In genomic region chr14:39228044-39228443, GRCh38 we compare ENCODE assay signal across 30 cellular contexts. TPM values are rescaled to one million over a fixed set of nuclear protein-coding genes. Genes with fewer than 3 reads are reported as not detected.
DNase-seq lines count a peak whose midpoint lies in the region; ATAC-seq, FAIRE-seq and TF ChIP-seq lines count a peak whose summit lies in the region.
"Had no signal": no experiment of that assay in that cellular context is flagged by ENCODE, and none has a peak within 500 bp of the region (broad histone marks: within the 10 kb centered on the region; RNA-seq: fewer than 3 reads in every experiment).

No MANE protein-coding gene starts in this region.

- WGBS in K562 (ENCODE audit: insufficient coverage, low coverage, missing lambda C conversion rate) = 13% methylated on average over 3 of the region's 3 CpGs

- H3K9me3 ChIP-seq in T-helper 17 cell (ENCODE audit: control insufficient read depth, low read length, poor library complexity, severe bottlenecking) (no peaks in the 10 kb centered on the region), K562 (replicated peaks; ENCODE audit: control insufficient read depth, insufficient read depth, low read depth, low read length) (no peaks in the 10 kb centered on the region)
- H3K9me3 ChIP-seq: colonic mucosa, esophagus squamous epithelium, left ventricle myocardium inferior, ovary, SK-N-SH, thoracic aorta, uterus had no signal

- H3K4me3 Mint-ChIP-seq in activated naive CD4-positive, alpha-beta T cell treated with anti-CD3 and anti-CD28 coated beads, Interleukin-2, amount 10 ng/mL, durations not matched to agents 7 days and 5 days = no peak overlapping the region
- no peak overlapping the region for H3K4me3 Mint-ChIP-seq in T-helper 17 cell
- H3K4me3 Mint-ChIP-seq in stimulated activated effector memory CD8-positive, alpha-beta T cell treated with anti-CD3 and anti-CD28 coated beads, Interleukin-12 subunit alpha, Interleukin-12 subunit beta, amount 100 ng/mL, for 72 hours = peak overlapping the region; percentile 68
- H3K4me3 Mint-ChIP-seq: HFFc6; naive B cell; stimulated activated memory B cell treated with anti-CD40 and anti-IgM and Interleukin-4, amounts not matched to agents 10 μg/mL and 1 μg/mL and 100 μg/mL, for 72 hours had no signal

- H4K20me1 ChIP-seq in K562 (replicated peaks; ENCODE audit: control insufficient read depth, insufficient read depth, low read length) = no peaks in the 10 kb centered on the region

- no peak for TF ChIP-seq EP300 in K562 (IDR thresholded peaks at IDR 0.05; ENCODE audit: low read length)

- TF ChIP-seq CTCF in K562 (IDR thresholded peaks at IDR 0.05 in 2 of 3, conservative IDR thresholded peaks at IDR 0.05 in 1 of 3; ENCODE audit: insufficient read depth in 2 of 3, low read depth in 1 of 3, low read length in 3 of 3) = no peak

- ATAC-seq in T-helper 17 cell (no peak), K562 (no peak), GM19035 (IDR thresholded peaks at IDR 0.05; ENCODE audit: unreplicated experiment) (no peak)
- no peak for ATAC-seq in stimulated activated effector memory CD8-positive, alpha-beta T cell treated with anti-CD3 and anti-CD28 coated beads, Interleukin-12 subunit alpha, Interleukin-12 subunit beta, amount 100 ng/mL, for 72 hours
- ATAC-seq: stimulated activated memory B cell treated with anti-CD40 and anti-IgM and Interleukin-4, amounts not matched to agents 10 μg/mL and 1 μg/mL and 100 μg/mL, for 72 hours had no signal

- no peaks in the 10 kb centered on the region for H3K79me2 ChIP-seq in K562 (ENCODE audit: control insufficient read depth, insufficient read depth, low read length)

- no peaks in the 10 kb centered on the region for H3K27me3 ChIP-seq in K562 (ENCODE audit: control insufficient read depth in 2 of 2, insufficient read depth in 2 of 2, low read length in 2 of 2)
- H3K27me3 ChIP-seq: colonic mucosa, esophagus squamous epithelium, ovary, uterus had no signal

- no TSS peak for BruUV-seq in K562 (replicated peaks; lab: Mats Ljungman, UMichigan)

- peaks cover 46% of the 10 kb centered on the region for H3K4me1 Mint-ChIP-seq in activated naive CD4-positive, alpha-beta T cell treated with anti-CD3 and anti-CD28 coated beads, Interleukin-2, amount 10 ng/mL, durations not matched to agents 7 days and 5 days
- H3K4me1 Mint-ChIP-seq in T-helper 17 cell = peaks cover 15% of the 10 kb centered on the region
- H3K4me1 Mint-ChIP-seq in stimulated activated effector memory CD8-positive, alpha-beta T cell treated with anti-CD3 and anti-CD28 coated beads, Interleukin-12 subunit alpha, Interleukin-12 subunit beta, amount 100 ng/mL, for 72 hours = peaks cover 40% of the 10 kb centered on the region

- H3K36me3 ChIP-seq in K562 (ENCODE audit: control insufficient read depth, insufficient read depth, low read length) = no peaks in the 10 kb centered on the region
- H3K36me3 ChIP-seq: colonic mucosa, esophagus squamous epithelium, left ventricle myocardium inferior, ovary, thoracic aorta, uterus had no signal

- no peaks in the 10 kb centered on the region for H3K9me3 Mint-ChIP-seq in activated naive CD4-positive, alpha-beta T cell treated with anti-CD3 and anti-CD28 coated beads, Interleukin-2, amount 10 ng/mL, durations not matched to agents 7 days and 5 days
- H3K9me3 Mint-ChIP-seq in stimulated activated effector memory CD8-positive, alpha-beta T cell treated with anti-CD3 and anti-CD28 coated beads, Interleukin-12 subunit alpha, Interleukin-12 subunit beta, amount 100 ng/mL, for 72 hours = peaks cover 4% of the 10 kb centered on the region
- H3K9me3 Mint-ChIP-seq: HFFc6; naive B cell; stimulated activated memory B cell treated with anti-CD40 and anti-IgM and Interleukin-4, amounts not matched to agents 10 μg/mL and 1 μg/mL and 100 μg/mL, for 72 hours had no signal

- in situ Hi-C loops in K562 (cut with MboI) = no loop called here

- 0 out of 2 replicates have a peak overlapping the region, but pooled peaks have one; percentile 18 for H3K4me2 ChIP-seq in K562 (ENCODE audit: insufficient read depth, low read length)
- H3K4me2 ChIP-seq: SK-N-SH had no signal

- POLR2A ChIA-PET in K562 (lab: Yijun Ruan, JAX) = no interaction called here

- peaks cover 0 to 20% of the 10 kb centered on the region in 2 experiments; a peak in 3 of 5 replicates for H3K4me1 ChIP-seq in K562 (replicated peaks in 1 of 2; ENCODE audit: control insufficient read depth in 2 of 2, insufficient read depth in 2 of 2, low read length in 2 of 2)
- H3K4me1 ChIP-seq: colonic mucosa, esophagus squamous epithelium, left ventricle myocardium inferior, uterus had no signal

- H3K4me3 ChIP-seq in K562 = no peak overlapping the region
- H3K4me3 ChIP-seq: colonic mucosa, esophagus squamous epithelium, left ventricle myocardium inferior, ovary, thoracic aorta, uterus had no signal

- no peaks in the 10 kb centered on the region for H3K9me1 ChIP-seq in K562 (ENCODE audit: control insufficient read depth, insufficient read depth, low read length)

- H3K27ac Mint-ChIP-seq in activated naive CD4-positive, alpha-beta T cell treated with anti-CD3 and anti-CD28 coated beads, Interleukin-2, amount 10 ng/mL, durations not matched to agents 7 days and 5 days = peak overlapping the region; percentile 98
- peak overlapping the region; percentile 91 for H3K27ac Mint-ChIP-seq in T-helper 17 cell
- H3K27ac Mint-ChIP-seq in stimulated activated effector memory CD8-positive, alpha-beta T cell treated with anti-CD3 and anti-CD28 coated beads, Interleukin-12 subunit alpha, Interleukin-12 subunit beta, amount 100 ng/mL, for 72 hours = peak overlapping the region; percentile 99
- H3K27ac Mint-ChIP-seq: HFFc6; naive B cell; stimulated activated memory B cell treated with anti-CD40 and anti-IgM and Interleukin-4, amounts not matched to agents 10 μg/mL and 1 μg/mL and 100 μg/mL, for 72 hours had no signal

- no peak for FAIRE-seq in K562 (lab: Jason Lieb, UNC)
- FAIRE-seq: bronchial epithelial cell, frontal cortex had no signal

- no peak for TF ChIP-seq RAD21 in K562 (CRISPR knock-in tag; conservative IDR thresholded peaks at IDR 0.05 in 1 of 2, IDR thresholded peaks at IDR 0.05 in 1 of 2)

- H3K9ac ChIP-seq in K562 (ENCODE audit: insufficient read depth in 1 of 2, low read depth in 2 of 2, low read length in 2 of 2) = no peak overlapping the region
- H3K9ac ChIP-seq: SK-N-SH had no signal

- no peak overlapping the region for H3K27ac ChIP-seq in K562 (ENCODE audit: extremely low read depth, low read depth, low read length)
- H3K27ac ChIP-seq: C4-2B, colonic mucosa, esophagus squamous epithelium, left ventricle myocardium inferior, ovary, thoracic aorta, uterus had no signal

- TF ChIP-seq POLR2A in K562 (conservative IDR thresholded peaks at IDR 0.05) = no peak

- H3K27me3 Mint-ChIP-seq in activated naive CD4-positive, alpha-beta T cell treated with anti-CD3 and anti-CD28 coated beads, Interleukin-2, amount 10 ng/mL, durations not matched to agents 7 days and 5 days = no peaks in the 10 kb centered on the region
- no peaks in the 10 kb centered on the region for H3K27me3 Mint-ChIP-seq in T-helper 17 cell
- H3K27me3 Mint-ChIP-seq: stimulated activated memory B cell treated with anti-CD40 and anti-IgM and Interleukin-4, amounts not matched to agents 10 μg/mL and 1 μg/mL and 100 μg/mL, for 72 hours had no signal

- peak overlapping the region; percentile 84; the same call in 1 of the 2 replicates for H2AFZ ChIP-seq in K562 (ENCODE audit: low read depth, low read length)

- DNase-seq in activated naive CD4-positive, alpha-beta T cell treated with anti-CD3 and anti-CD28 coated beads, Interleukin-2, amount 10 ng/mL, durations not matched to agents 7 days and 5 days = no peak
- no peak for DNase-seq in activated naive CD4-positive, alpha-beta T cell treated with Interleukin-2 at 50 U/mL for 16 hours
- DNase-seq in T-helper 17 cell = no peak
- DNase-seq in K562 (ENCODE audit: extremely low read depth in 1 of 4, low spot score in 3 of 4) = no peak
- no peak for DNase-seq in stimulated activated effector memory CD8-positive, alpha-beta T cell treated with anti-CD3 and anti-CD28 coated beads, Interleukin-12 subunit alpha, Interleukin-12 subunit beta, amount 100 ng/mL, for 72 hours (ENCODE audit: low spot score in 2 of 2)
- DNase-seq in NCI-H1930 (lab: John Stamatoyannopoulos, UW) = no peak
- DNase-seq: activated CD8-positive, alpha-beta memory T cell treated with anti-CD3 and anti-CD28 coated beads for 24 hours; amygdala; colonic mucosa; esophagus squamous epithelium; HFFc6; hippocampal formation; left ventricle myocardium inferior; naive B cell; NCI-H1417 treated with DMSO at 0.1 percent for 48 hours; NCI-H2107; NCI-H446; OCI-M1; ovary; retina; SK-N-SH; stimulated activated CD4-positive, alpha-beta T cell treated with anti-CD3 and anti-CD28 coated beads, Interleukin-2, amount 100 ng/mL, for 48 hours; T1000; uterus had no signal

- peaks cover 4% of the 10 kb centered on the region for H3K36me3 Mint-ChIP-seq in activated naive CD4-positive, alpha-beta T cell treated with anti-CD3 and anti-CD28 coated beads, Interleukin-2, amount 10 ng/mL, durations not matched to agents 7 days and 5 days
- H3K36me3 Mint-ChIP-seq in T-helper 17 cell (ENCODE audit: low read depth) = no peaks in the 10 kb centered on the region
- H3K36me3 Mint-ChIP-seq in stimulated activated effector memory CD8-positive, alpha-beta T cell treated with anti-CD3 and anti-CD28 coated beads, Interleukin-12 subunit alpha, Interleukin-12 subunit beta, amount 100 ng/mL, for 72 hours = peaks cover 9% of the 10 kb centered on the region
- H3K36me3 Mint-ChIP-seq: naive B cell; stimulated activated memory B cell treated with anti-CD40 and anti-IgM and Interleukin-4, amounts not matched to agents 10 μg/mL and 1 μg/mL and 100 μg/mL, for 72 hours had no signal

- intact Hi-C loops in K562 (cut with micrococcal nuclease) = no loop called here

- CTCF ChIA-PET in activated naive CD4-positive, alpha-beta T cell treated with anti-CD3 and anti-CD28 coated beads, Interleukin-2, amount 10 ng/mL, durations not matched to agents 7 days and 5 days (lab: Charles Lee) = no interaction called here
- CTCF ChIA-PET in K562 (lab: Yijun Ruan, JAX; ENCODE audit: low intra/inter-chr PET ratio) = no interaction called here

RNA-seq across cellular contexts. Expression of gene MIA2, which starts 5.7 kb away (rescaled TPM):
- 10 to 100 TPM; 22.2 to 23.4 TPM for total RNA-seq in T-helper 17 cell
- total RNA-seq in K562 (2011; cell fraction: chromatin; rRNA removed; ENCODE audit: low replicate concordance) = 7.1 and 20.8 TPM in 2 replicates
- 5.3 and 8.0 TPM in 2 replicates for total RNA-seq in K562 (2011; cell fraction: nucleolus; rRNA removed)
- 12.2 and 17.0 TPM in 2 replicates for total RNA-seq in K562 (2011; cell fraction: nucleoplasm; rRNA removed)
- 6.9 and 7.2 TPM in 2 replicates for total RNA-seq in K562 (2014; rRNA removed)
- 17.0 and 18.9 TPM in 2 replicates for total RNA-seq in K562 (2014; rRNA removed; fragmentation: Illumina TruSeq; extraction: Trizol)
- total RNA-seq in K562 (2015; rRNA removed; fragmentation: Illumina TruSeq; extraction: Trizol) = 11.8 and 13.6 TPM in 2 replicates
- 10.4 and 12.8 TPM in 2 replicates for total RNA-seq in K562 (2021)
- polyA plus RNA-seq in K562 (2011; rRNA removed) = 12.3 and 13.0 TPM in 2 replicates
- 6.4 and 8.1 TPM in 2 replicates for polyA plus RNA-seq in K562 (2011; cell fraction: cytosol; rRNA removed)
- polyA plus RNA-seq in K562 (2011; cell fraction: nucleus; rRNA removed) = 10.6 and 11.1 TPM in 2 replicates
- 7.3 and 17.5 TPM in 2 replicates for polyA plus RNA-seq in K562 (2012)
- 18.3 and 21.8 TPM in 2 replicates for polyA plus RNA-seq in K562 (2014; fragmentation: Illumina TruSeq; extraction: Trizol)
- 10 to 100 TPM in 1 of 2 experiments, 1 to 10 TPM in 1; 6.0 to 11.5 TPM for polyA plus RNA-seq in K562 (2014; fragmentation: Nextera tagmentation; extraction: Ambion mirVana)
- polyA plus RNA-seq in K562 (2014; rRNA removed) = 11.8 and 12.2 TPM in 2 replicates
- 8.6 and 10.0 TPM in 2 replicates for polyA minus RNA-seq in K562 (2011; rRNA and poly(A)+ RNA removed)
- polyA minus RNA-seq in K562 (2011; cell fraction: cytosol; rRNA and poly(A)+ RNA removed) = 4.2 and 5.0 TPM in 2 replicates
- polyA minus RNA-seq in K562 (2011; cell fraction: nucleus; rRNA and poly(A)+ RNA removed) = 5.0 and 7.9 TPM in 2 replicates

RNA-seq across cellular contexts. Expression of gene PNN, which starts 53.0 kb away (rescaled TPM):
- 100 to 1,000 TPM; 110 to 119 TPM for total RNA-seq in T-helper 17 cell
- total RNA-seq in K562 (2011; cell fraction: chromatin; rRNA removed; ENCODE audit: low replicate concordance) = 53.9 and 152 TPM in 2 replicates
- 34.2 and 42.7 TPM in 2 replicates for total RNA-seq in K562 (2011; cell fraction: nucleolus; rRNA removed)
- 65.9 and 95.0 TPM in 2 replicates for total RNA-seq in K562 (2011; cell fraction: nucleoplasm; rRNA removed)
- total RNA-seq in K562 (2014; rRNA removed) = 59.9 and 69.7 TPM in 2 replicates
- total RNA-seq in K562 (2014; rRNA removed; fragmentation: Illumina TruSeq; extraction: Trizol) = 75.9 and 84.5 TPM in 2 replicates
- total RNA-seq in K562 (2015; rRNA removed; fragmentation: Illumina TruSeq; extraction: Trizol) = 68.2 and 81.4 TPM in 2 replicates
- 53.4 and 67.7 TPM in 2 replicates for total RNA-seq in K562 (2021)
- 42.8 and 46.6 TPM in 2 replicates for polyA plus RNA-seq in K562 (2011; rRNA removed)
- 7.8 and 21.8 TPM in 2 replicates for polyA plus RNA-seq in K562 (2011; cell fraction: cytosol; rRNA removed)
- 123 and 157 TPM in 2 replicates for polyA plus RNA-seq in K562 (2011; cell fraction: nucleus; rRNA removed)
- 71.6 and 86.2 TPM in 2 replicates for polyA plus RNA-seq in K562 (2012)
- polyA plus RNA-seq in K562 (2014; fragmentation: Illumina TruSeq; extraction: Trizol) = 105 and 133 TPM in 2 replicates
- polyA plus RNA-seq in K562 (2014; fragmentation: Nextera tagmentation; extraction: Ambion mirVana) = 10 to 100 TPM; 30.2 to 38.1 TPM
- 138 and 188 TPM in 2 replicates for polyA plus RNA-seq in K562 (2014; rRNA removed)
- 32.5 and 38.4 TPM in 2 replicates for polyA minus RNA-seq in K562 (2011; rRNA and poly(A)+ RNA removed)
- polyA minus RNA-seq in K562 (2011; cell fraction: cytosol; rRNA and poly(A)+ RNA removed) = 9.0 and 10.4 TPM in 2 replicates
- polyA minus RNA-seq in K562 (2011; cell fraction: nucleus; rRNA and poly(A)+ RNA removed) = 42.9 and 69.9 TPM in 2 replicates

RNA-seq across cellular contexts. Expression of gene TRAPPC6B, which starts 57.9 kb away (rescaled TPM):
- 10 to 100 TPM; 13.8 to 15.2 TPM for total RNA-seq in T-helper 17 cell
- total RNA-seq in K562 (2011; cell fraction: chromatin; rRNA removed; ENCODE audit: low replicate concordance) = 21.2 and 33.4 TPM in 2 replicates
- total RNA-seq in K562 (2011; cell fraction: nucleolus; rRNA removed) = 7.7 and 9.7 TPM in 2 replicates
- total RNA-seq in K562 (2011; cell fraction: nucleoplasm; rRNA removed) = 18.5 and 35.6 TPM in 2 replicates
- total RNA-seq in K562 (2014; rRNA removed) = 16.8 and 18.2 TPM in 2 replicates
- total RNA-seq in K562 (2014; rRNA removed; fragmentation: Illumina TruSeq; extraction: Trizol) = 17.4 and 21.3 TPM in 2 replicates
- 15.2 and 16.3 TPM in 2 replicates for total RNA-seq in K562 (2015; rRNA removed; fragmentation: Illumina TruSeq; extraction: Trizol)
- total RNA-seq in K562 (2021) = 22.1 and 22.5 TPM in 2 replicates
- 20.4 and 23.8 TPM in 2 replicates for polyA plus RNA-seq in K562 (2011; rRNA removed)
- polyA plus RNA-seq in K562 (2011; cell fraction: cytosol; rRNA removed) = 3.6 and 10.8 TPM in 2 replicates
- polyA plus RNA-seq in K562 (2011; cell fraction: nucleus; rRNA removed) = 19.0 and 19.7 TPM in 2 replicates
- polyA plus RNA-seq in K562 (2012) = 16.4 and 20.5 TPM in 2 replicates
- 18.5 and 24.5 TPM in 2 replicates for polyA plus RNA-seq in K562 (2014; fragmentation: Illumina TruSeq; extraction: Trizol)
- 1 to 10 TPM; 3.8 to 6.4 TPM for polyA plus RNA-seq in K562 (2014; fragmentation: Nextera tagmentation; extraction: Ambion mirVana)
- polyA plus RNA-seq in K562 (2014; rRNA removed) = 20.3 and 23.1 TPM in 2 replicates
- polyA minus RNA-seq in K562 (2011; rRNA and poly(A)+ RNA removed) = 23.6 and 23.8 TPM in 2 replicates
- 9.6 and 11.4 TPM in 2 replicates for polyA minus RNA-seq in K562 (2011; cell fraction: cytosol; rRNA and poly(A)+ RNA removed)
- polyA minus RNA-seq in K562 (2011; cell fraction: nucleus; rRNA and poly(A)+ RNA removed) = 7.9 and 16.4 TPM in 2 replicates
